1 cellular context compared by ENCODE assay signal in genomic region chr2:134137182-134137595, GRCh38.
TF ChIP-seq lines count a peak whose summit lies in the region.

No MANE protein-coding gene starts in this region.

TF ChIP-seq in IMR-90, 13 proteins besides CTCF, POLR2A, EP300 and RAD21 (continued from another document):
- TF ChIP-seq ELK1 (IDR thresholded peaks at IDR 0.05; ENCODE audit: borderline replicate concordance, low read depth, low read length): no peak
- TF ChIP-seq BHLHE40 (IDR thresholded peaks at IDR 0.05; ENCODE audit: low read depth, low read length): no peak
- TF ChIP-seq MAFK (IDR thresholded peaks at IDR 0.05; ENCODE audit: low read depth, low read length): no peak
- no peak for TF ChIP-seq SMC3 (IDR thresholded peaks at IDR 0.05; ENCODE audit: low read depth, low read length)
- no peak for TF ChIP-seq NFE2L2 (IDR thresholded peaks at IDR 0.05; ENCODE audit: low read depth, low read length)
- TF ChIP-seq MAZ (IDR thresholded peaks at IDR 0.05; ENCODE audit: borderline replicate concordance, low read depth, low read length): no peak
- no peak for TF ChIP-seq CEBPB (IDR thresholded peaks at IDR 0.05; ENCODE audit: low read depth, low read length)
- no peak for TF ChIP-seq MXI1 (IDR thresholded peaks at IDR 0.05; ENCODE audit: borderline replicate concordance, low read depth, low read length)
TF ChIP-seq in IMR-90: peak in this region for 0.
